ENCODE assay signal across 28 cellular contexts in genomic region chr3:126970921-126971320, GRCh38.
"Had no signal": no experiment of that assay in that cellular context is flagged by ENCODE, and none has a peak within 500 bp of the region (broad histone marks: within the 10 kb centered on the region; RNA-seq: fewer than 3 reads in every experiment).

No MANE protein-coding gene starts in this region.

- H3K9me3 ChIP-seq: pancreas, prostate gland, testis, thyroid gland had no signal

- ATAC-seq: left colon; left lung; natural killer cell; stimulated activated naive CD8-positive, alpha-beta T cell treated with anti-CD3 and anti-CD28 coated beads, Interleukin-15, Interleukin-2, amounts not matched to agents 100 U/mL and 50 U/mL, for 24 hours had no signal

- H3K4me1 Mint-ChIP-seq: immature natural killer cell, mesothelial cell of epicardium, natural killer cell had no signal

- H3K36me3 ChIP-seq: left lung, lower lobe of right lung, pancreas, prostate gland, stomach, thyroid gland, transverse colon, upper lobe of left lung, vagina had no signal

- H3K4me3 Mint-ChIP-seq: immature natural killer cell; mesothelial cell of epicardium; naive B cell; natural killer cell; nephron progenitor cell; stimulated activated naive B cell treated with anti-CD40 and anti-IgM and Interleukin-4, amounts not matched to agents 10 μg/mL and 1 μg/mL and 100 μg/mL, for 72 hours had no signal

- DNase-seq: hypothalamus; immature natural killer cell; left colon; lower lobe of right lung; mammary epithelial cell; mesendoderm; naive B cell; natural killer cell; nephron progenitor cell; retina; right cardiac atrium; stimulated activated CD4-positive, alpha-beta T cell treated with anti-CD3 and anti-CD28 coated beads, Interleukin-12 subunit alpha, Interleukin-12 subunit beta, amount 100 ng/mL, for 4 hours; stimulated activated CD4-positive, alpha-beta T cell treated with anti-CD3 and anti-CD28 coated beads, Interleukin-15, amount 100 ng/mL, for 24 hours; stimulated activated CD4-positive, alpha-beta T cell treated with anti-CD3 and anti-CD28 coated beads, Interleukin-2, amount 100 ng/mL, for 24 hours; stimulated activated CD4-positive, alpha-beta T cell treated with anti-CD3 and anti-CD28 coated beads, Interleukin-4, amount 100 ng/mL, for 1 hour; stimulated activated naive B cell treated with anti-CD40 and anti-IgM and Interleukin-4, amounts not matched to agents 10 μg/mL and 1 μg/mL and 100 μg/mL, for 72 hours; stimulated activated naive CD8-positive, alpha-beta T cell treated with anti-CD3 and anti-CD28 coated beads, Interleukin-15, Interleukin-2, amounts not matched to agents 100 U/mL and 50 U/mL, for 24 hours; stomach; testis; thyroid gland; transverse colon; upper lobe of left lung had no signal

- H3K4me1 ChIP-seq: left lung, lower lobe of right lung, pancreas, prostate gland, stomach, transverse colon, vagina had no signal

- H3K27me3 ChIP-seq: pancreas, testis, thyroid gland, transverse colon, upper lobe of left lung, vagina had no signal

- H3K27ac Mint-ChIP-seq: immature natural killer cell, mesothelial cell of epicardium, natural killer cell had no signal

- H3K27ac ChIP-seq: left lung, lower lobe of right lung, prostate gland, thyroid gland, vagina had no signal

- H3K4me3 ChIP-seq: left lung, lower lobe of right lung, pancreas, prostate gland, skin epidermis, stomach, testis, thyroid gland, transverse colon, upper lobe of left lung, vagina had no signal
